Comparison of ENCODE assay signal across 1 cellular context in the genomic region with DNA sequence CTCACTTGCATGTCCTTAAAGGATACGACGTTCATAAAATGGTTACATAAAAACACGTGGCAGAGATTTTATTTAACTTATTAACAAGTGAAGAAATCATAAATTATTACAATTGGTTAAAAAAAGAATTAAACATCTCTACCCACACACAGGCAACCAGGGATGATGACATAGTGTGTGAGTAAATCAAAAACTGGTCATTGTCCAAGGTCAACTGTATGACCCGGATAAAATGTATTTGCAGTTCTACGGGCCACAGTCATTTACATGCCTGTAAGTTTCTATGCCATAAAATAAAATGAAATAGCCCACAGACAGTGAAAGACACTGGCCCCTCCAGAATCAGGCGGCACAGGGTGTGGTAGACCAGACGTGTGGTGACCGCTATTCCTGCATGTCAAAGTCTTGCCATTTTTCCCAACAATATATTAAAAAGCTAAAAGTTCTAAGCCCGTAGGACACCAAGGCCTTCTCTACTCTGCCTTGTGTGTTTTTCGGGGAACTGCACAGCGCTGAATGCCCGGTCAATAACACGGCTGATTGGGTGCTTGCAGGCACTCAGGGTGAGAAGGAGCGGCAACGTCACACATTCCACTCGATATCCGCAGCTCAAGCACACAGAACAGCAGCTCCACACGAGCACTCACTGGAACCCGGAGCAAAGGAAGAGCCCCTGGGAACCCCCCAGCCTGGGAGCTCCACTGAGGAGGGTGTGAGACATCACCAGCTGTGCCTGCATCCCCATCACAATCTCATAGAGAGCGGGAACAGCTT.
TF ChIP-seq lines count a peak whose summit lies in the region.

No MANE protein-coding gene starts in this region.

TF ChIP-seq in HepG2, 621 proteins besides CTCF, POLR2A, EP300 and RAD21 (continued from another document):
- TF ChIP-seq, protein P1, sequence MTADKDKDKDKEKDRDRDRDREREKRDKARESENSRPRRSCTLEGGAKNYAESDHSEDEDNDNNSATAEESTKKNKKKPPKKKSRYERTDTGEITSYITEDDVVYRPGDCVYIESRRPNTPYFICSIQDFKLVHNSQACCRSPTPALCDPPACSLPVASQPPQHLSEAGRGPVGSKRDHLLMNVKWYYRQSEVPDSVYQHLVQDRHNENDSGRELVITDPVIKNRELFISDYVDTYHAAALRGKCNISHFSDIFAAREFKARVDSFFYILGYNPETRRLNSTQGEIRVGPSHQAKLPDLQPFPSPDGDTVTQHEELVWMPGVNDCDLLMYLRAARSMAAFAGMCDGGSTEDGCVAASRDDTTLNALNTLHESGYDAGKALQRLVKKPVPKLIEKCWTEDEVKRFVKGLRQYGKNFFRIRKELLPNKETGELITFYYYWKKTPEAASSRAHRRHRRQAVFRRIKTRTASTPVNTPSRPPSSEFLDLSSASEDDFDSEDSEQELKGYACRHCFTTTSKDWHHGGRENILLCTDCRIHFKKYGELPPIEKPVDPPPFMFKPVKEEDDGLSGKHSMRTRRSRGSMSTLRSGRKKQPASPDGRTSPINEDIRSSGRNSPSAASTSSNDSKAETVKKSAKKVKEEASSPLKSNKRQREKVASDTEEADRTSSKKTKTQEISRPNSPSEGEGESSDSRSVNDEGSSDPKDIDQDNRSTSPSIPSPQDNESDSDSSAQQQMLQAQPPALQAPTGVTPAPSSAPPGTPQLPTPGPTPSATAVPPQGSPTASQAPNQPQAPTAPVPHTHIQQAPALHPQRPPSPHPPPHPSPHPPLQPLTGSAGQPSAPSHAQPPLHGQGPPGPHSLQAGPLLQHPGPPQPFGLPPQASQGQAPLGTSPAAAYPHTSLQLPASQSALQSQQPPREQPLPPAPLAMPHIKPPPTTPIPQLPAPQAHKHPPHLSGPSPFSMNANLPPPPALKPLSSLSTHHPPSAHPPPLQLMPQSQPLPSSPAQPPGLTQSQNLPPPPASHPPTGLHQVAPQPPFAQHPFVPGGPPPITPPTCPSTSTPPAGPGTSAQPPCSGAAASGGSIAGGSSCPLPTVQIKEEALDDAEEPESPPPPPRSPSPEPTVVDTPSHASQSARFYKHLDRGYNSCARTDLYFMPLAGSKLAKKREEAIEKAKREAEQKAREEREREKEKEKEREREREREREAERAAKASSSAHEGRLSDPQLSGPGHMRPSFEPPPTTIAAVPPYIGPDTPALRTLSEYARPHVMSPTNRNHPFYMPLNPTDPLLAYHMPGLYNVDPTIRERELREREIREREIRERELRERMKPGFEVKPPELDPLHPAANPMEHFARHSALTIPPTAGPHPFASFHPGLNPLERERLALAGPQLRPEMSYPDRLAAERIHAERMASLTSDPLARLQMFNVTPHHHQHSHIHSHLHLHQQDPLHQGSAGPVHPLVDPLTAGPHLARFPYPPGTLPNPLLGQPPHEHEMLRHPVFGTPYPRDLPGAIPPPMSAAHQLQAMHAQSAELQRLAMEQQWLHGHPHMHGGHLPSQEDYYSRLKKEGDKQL (CRISPR knock-in tag; IDR thresholded peaks at IDR 0.05; ENCODE audit: low read depth), result no peak
- TF ChIP-seq ZC3H13 (CRISPR knock-in tag; IDR thresholded peaks at IDR 0.05), result no peak
- TF ChIP-seq ATF7 (IDR thresholded peaks at IDR 0.05), result no peak
- TF ChIP-seq ATF7 (CRISPR knock-in tag; IDR thresholded peaks at IDR 0.05), result no peak
- TF ChIP-seq FOXC1 (CRISPR knock-in tag; IDR thresholded peaks at IDR 0.05; ENCODE audit: borderline replicate concordance), result no peak
- TF ChIP-seq ZNF629 (CRISPR knock-in tag; conservative IDR thresholded peaks at IDR 0.05), result no peak
TF ChIP-seq in HepG2: peak in this region for 0.
